In the genomic region with DNA sequence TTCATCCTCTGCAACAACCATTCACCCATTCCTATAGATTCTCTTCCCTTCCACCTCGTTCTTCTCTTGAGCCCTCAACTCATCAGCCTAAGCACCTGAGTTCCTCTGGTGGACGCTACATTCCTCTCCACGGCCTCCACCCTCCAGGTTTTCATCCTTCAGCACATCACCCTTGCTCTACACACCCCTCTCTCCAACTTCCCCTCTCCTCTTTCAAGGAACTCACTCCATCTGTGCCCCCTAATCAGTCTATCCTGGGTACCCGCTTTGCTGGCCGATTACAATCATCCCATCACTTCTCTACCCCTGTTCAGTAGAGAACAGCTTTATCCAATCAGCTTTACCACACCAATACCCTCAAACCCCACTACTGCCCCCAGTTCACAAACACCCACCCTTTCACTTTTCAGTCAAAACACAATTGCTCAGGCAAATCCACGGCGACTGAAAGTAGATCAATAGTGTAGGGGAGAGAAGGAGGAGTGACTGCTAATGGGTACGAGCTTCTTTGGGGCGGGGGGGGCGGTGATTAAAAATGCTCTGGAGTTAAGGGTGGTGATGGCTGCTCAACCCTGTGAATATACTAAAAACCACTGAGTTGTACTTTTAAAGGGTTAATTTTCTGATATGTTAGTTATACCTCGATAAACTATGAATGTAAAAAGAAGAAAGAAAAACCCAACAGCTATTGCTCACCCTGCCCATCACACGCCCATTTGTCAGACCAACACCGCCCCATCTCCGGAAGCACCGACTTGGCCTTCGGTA, we compare ENCODE assay signal across 8 cellular contexts. TPM values are rescaled to one million over a fixed set of nuclear protein-coding genes. Genes with fewer than 3 reads are reported as not detected.
A peak's percentile ranks its signal among the peaks of the same experiment; 100 is the strongest.
DNase-seq lines count a peak whose midpoint lies in the region; ATAC-seq and TF ChIP-seq lines count a peak whose summit lies in the region.

No MANE protein-coding gene starts in this region.

- H3K27ac Mint-ChIP-seq in CD14-positive monocyte = peak overlapping the region; percentile 44 to 86 (median 70)

- H3K4me3 ChIP-seq in iPS-20b (ENCODE audit: low read length) = peak overlapping the region; percentile 83

- H3K4me1 ChIP-seq in iPS-20b (ENCODE audit: insufficient read depth, low read length) = peaks cover 4% of the 10 kb centered on the region; the same call in 1 of the 2 replicates

- peaks cover 0 to 2% (median 1%) of the 10 kb centered on the region in 3 donors for H3K27me3 Mint-ChIP-seq in CD14-positive monocyte (ENCODE audit: low read depth in 3 of 3)

- TF ChIP-seq CTCF in CD14-positive monocyte (IDR thresholded peaks at IDR 0.05) = no peak

- peak overlapping the region; percentile 65; the same call in 1 of the 2 replicates for H3K9ac ChIP-seq in iPS-20b (ENCODE audit: low read depth, low read length)

- peak; percentile 36 for ATAC-seq in GM21381 (IDR thresholded peaks at IDR 0.05; ENCODE audit: unreplicated experiment)

- H3K27me3 ChIP-seq in iPS-20b (ENCODE audit: insufficient read depth, low read length) = peaks cover 9% of the 10 kb centered on the region

- intact Hi-C loops in CD14-positive monocyte (cut with micrococcal nuclease) = loop anchor here in 1 of 2 donors (2.0 kb wide), 1 partner anchor 27 kb away; a partner anchor contains a TSS

- no peaks in the 10 kb centered on the region for H3K36me3 ChIP-seq in iPS-20b (ENCODE audit: insufficient read depth, low read depth, low read length)

- H3K9me3 ChIP-seq in iPS-20b (ENCODE audit: insufficient read depth, low read depth, low read length) = no peaks in the 10 kb centered on the region

- H3K9me3 Mint-ChIP-seq in CD14-positive monocyte = peaks cover 0 to 3% (median 0%) of the 10 kb centered on the region in 7 donors

- H3K36me3 Mint-ChIP-seq in CD14-positive monocyte = peaks cover 9 to 10% of the 10 kb centered on the region in 2 donors

- H3K4me1 Mint-ChIP-seq in CD14-positive monocyte = peaks cover 24% of the 10 kb centered on the region

- DNase-seq in CD14-positive monocyte (ENCODE audit: low spot score) (peak; percentile 59), NCI-H146 treated with DMSO at 0.1 percent for 48 hours (lab: John Stamatoyannopoulos, UW; ENCODE audit: unreplicated experiment) (peak; percentile 39), amniotic epithelial cell (ENCODE audit: low read depth) (peak; percentile 26), cerebellar nuclear complex (lab: John Stamatoyannopoulos, UW) (no peak), amygdala (lab: John Stamatoyannopoulos, UW) (no peak)
- peak; percentile 57 for DNase-seq in stimulated activated CD4-positive, alpha-beta T cell treated with anti-CD3 and anti-CD28 coated beads, Interleukin-15, amount 100 ng/mL, for 24 hours

- peak overlapping the region; percentile 85 to 94 for H3K4me3 Mint-ChIP-seq in CD14-positive monocyte

- no peak overlapping the region for H3K27ac ChIP-seq in iPS-20b (ENCODE audit: low read length)

RNA-seq across cellular contexts. Expression of a gene that starts 0.9 kb away (rescaled TPM):
- polyA plus RNA-seq in CD14-positive monocyte = 10 to 100 TPM; 36.8 to 40.7 TPM

RNA-seq across cellular contexts. Expression of a gene that starts 27.4 kb away (rescaled TPM):
- polyA plus RNA-seq in CD14-positive monocyte = 100 to 1,000 TPM; 115 to 134 TPM

RNA-seq across cellular contexts. Expression of a gene that starts 32.7 kb away (rescaled TPM):
- 100 to 1,000 TPM; 716 TPM for polyA plus RNA-seq in CD14-positive monocyte

Comparison
In these comparisons a context has a peak if more than half of its experiments do, and no peak if none do; other contexts are left out.
1. DNase-seq: peak in CD14-positive monocyte (single experiment), NCI-H146 treated with DMSO at 0.1 percent for 48 hours (single experiment), amniotic epithelial cell (single experiment) and stimulated activated CD4-positive, alpha-beta T cell treated with anti-CD3 and anti-CD28 coated beads, Interleukin-15, amount 100 ng/mL, for 24 hours (single experiment); none in cerebellar nuclear complex (0 of 2) and amygdala (0 of 56).